8 cellular contexts compared by ENCODE assay signal in the genomic region with DNA sequence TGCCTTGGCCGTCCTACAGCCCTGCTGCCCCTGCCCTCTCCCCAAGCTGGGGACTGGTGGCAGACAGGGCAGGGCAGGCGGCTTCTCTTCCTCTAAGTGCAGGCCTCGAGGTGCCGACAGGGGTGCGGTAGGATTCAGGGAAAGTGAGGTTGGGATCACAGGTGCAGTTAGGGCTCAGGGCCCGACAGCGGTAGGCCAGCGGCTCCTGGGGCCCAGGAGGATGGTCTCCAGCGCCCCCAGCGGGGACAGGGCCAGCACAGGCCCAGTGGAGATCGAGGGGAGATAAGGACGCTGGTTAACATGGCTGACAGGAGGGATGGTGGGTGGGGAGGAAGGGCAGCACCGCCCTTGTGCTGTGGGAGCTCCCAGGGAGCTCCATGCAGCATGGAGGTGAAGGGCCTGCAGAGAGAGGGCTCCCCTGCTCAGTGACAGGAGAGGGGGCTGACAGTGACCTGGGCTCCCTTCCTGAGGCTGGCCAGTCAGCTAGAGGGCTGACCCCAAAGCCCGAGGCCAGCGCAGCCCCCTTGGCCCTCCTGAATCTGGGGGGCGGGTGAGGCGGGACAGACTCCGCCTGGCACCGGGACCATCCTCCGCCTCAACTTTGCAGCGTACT. TPM values are rescaled to one million over a fixed set of nuclear protein-coding genes. Genes with fewer than 3 reads are reported as not detected.
DNase-seq lines count a peak whose midpoint lies in the region; ATAC-seq and TF ChIP-seq lines count a peak whose summit lies in the region.

No MANE protein-coding gene starts in this region.

- H3K9me3 ChIP-seq in BLaER1 (no peaks in the 10 kb centered on the region), esophagus (ENCODE audit: control insufficient read depth in 2 of 2, insufficient read depth in 1 of 2, low read depth in 1 of 2, low read length in 1 of 2) (no peaks in the 10 kb centered on the region)

- POLR2A ChIA-PET in HEK293T (lab: Yijun Ruan, JAX), result interaction anchor here (1.1 kb wide), 1 partner anchor 42 kb away, joined by 4 read pairs; no protein-coding TSS in a partner anchor

- ATAC-seq in HG03460 (IDR thresholded peaks at IDR 0.05; ENCODE audit: unreplicated experiment), result no peak

- DNase-seq in HEK293T (ENCODE audit: extremely low spot score), result peak; percentile 46
- peak; percentile 41 to 83 (median 66) for DNase-seq in T-helper 2 cell
- DNase-seq in NCI-H2081 (lab: John Stamatoyannopoulos, UW), result no peak
- DNase-seq in NCI-H345 treated with DMSO at 0.1 percent for 48 hours (lab: John Stamatoyannopoulos, UW; ENCODE audit: unreplicated experiment), result no peak

- H3K4me1 ChIP-seq in BLaER1 (peaks cover 87% of the 10 kb centered on the region), esophagus (ENCODE audit: control insufficient read depth in 2 of 2, insufficient read depth in 2 of 2, low read length in 1 of 2) (peaks cover 15 to 52% of the 10 kb centered on the region in 2 donors), rectal smooth muscle tissue (ENCODE audit: control insufficient read depth, insufficient read depth, low read length) (peaks cover 30% of the 10 kb centered on the region)

- H3K9ac ChIP-seq in BLaER1 (0 out of 2 replicates have a peak overlapping the region, but pooled peaks have one; percentile 72), rectal smooth muscle tissue (ENCODE audit: low read length) (no peak overlapping the region)

- peaks cover 35% of the 10 kb centered on the region for H4K20me1 ChIP-seq in BLaER1

- peak overlapping the region; percentile 99 for H3K4me2 ChIP-seq in BLaER1

- H3K27ac ChIP-seq in BLaER1 (no peak overlapping the region), esophagus (ENCODE audit: low read depth in 2 of 2, low read length in 1 of 2) (peak overlapping the region; percentile 29 to 91), rectal smooth muscle tissue (ENCODE audit: low read depth, low read length) (peak overlapping the region; percentile 83)

- H3K4me3 ChIP-seq in BLaER1, result peak overlapping the region; percentile 72
- no peak overlapping the region for H3K4me3 ChIP-seq in esophagus (ENCODE audit: low read depth in 1 of 2, low read length in 2 of 2)
- H3K4me3 ChIP-seq in rectal smooth muscle tissue (ENCODE audit: low read length), result no peak overlapping the region

- 37 to 48% methylated on average over 21 of the region's 21 CpGs for WGBS in esophagus, 2 donors

- no peaks in the 10 kb centered on the region; the same call in 1 of the 2 replicates for H3K36me3 ChIP-seq in BLaER1
- no peaks in the 10 kb centered on the region for H3K36me3 ChIP-seq in esophagus (ENCODE audit: control insufficient read depth in 2 of 2, insufficient read depth in 2 of 2, low read length in 1 of 2)
- H3K36me3 ChIP-seq in rectal smooth muscle tissue (ENCODE audit: control insufficient read depth, insufficient read depth, low read length), result no peaks in the 10 kb centered on the region

- H3K27me3 ChIP-seq in BLaER1, result peaks cover 40% of the 10 kb centered on the region
- no peaks in the 10 kb centered on the region for H3K27me3 ChIP-seq in esophagus (ENCODE audit: control insufficient read depth in 1 of 2, insufficient read depth in 2 of 2, low read length in 2 of 2)
- H3K27me3 ChIP-seq in rectal smooth muscle tissue (ENCODE audit: control insufficient read depth, insufficient read depth, low read length), result no peaks in the 10 kb centered on the region

- CTCF ChIA-PET in HEK293T (lab: Yijun Ruan, JAX), result interaction anchor here (0.7 to 0.9 kb wide), 3 partner anchors 50 to 185 kb away, joined by 3 read pairs; no protein-coding TSS in a partner anchor

TF ChIP-seq in HEK293T, 16 proteins besides CTCF, POLR2A, EP300 and RAD21:
- TF ChIP-seq BHLHE40 (IDR thresholded peaks at IDR 0.05; ENCODE audit: borderline replicate concordance) (no peak), ELF4 (IDR thresholded peaks at IDR 0.05) (no peak), SP1 (IDR thresholded peaks at IDR 0.05) (no peak), ZNF384 (IDR thresholded peaks at IDR 0.05) (no peak), LEF1 (IDR thresholded peaks at IDR 0.05; ENCODE audit: borderline replicate concordance) (no peak), HDGF (IDR thresholded peaks at IDR 0.05; ENCODE audit: borderline replicate concordance) (no peak), L3MBTL2 (conservative IDR thresholded peaks at IDR 0.05) (no peak), ARNT (IDR thresholded peaks at IDR 0.05) (no peak), FOXA1 (IDR thresholded peaks at IDR 0.05) (no peak), SUZ12 (IDR thresholded peaks at IDR 0.05) (no peak), FOXM1 (IDR thresholded peaks at IDR 0.05; ENCODE audit: borderline replicate concordance) (no peak), FOXK2 (IDR thresholded peaks at IDR 0.05) (no peak), CTBP1 (IDR thresholded peaks at IDR 0.05; ENCODE audit: borderline replicate concordance) (no peak)
TF ChIP-seq in HEK293T: peak in this region for 0.

RNA-seq across cellular contexts. Expression of gene CRIP1, which starts 0.9 kb away (rescaled TPM):
- polyA plus RNA-seq in esophagus, result 10 to 100 TPM; 78.0 to 99.3 TPM

RNA-seq across cellular contexts. Expression of gene TEDC1, which starts 5.2 kb away (rescaled TPM):
- 10 to 100 TPM; 11.8 to 17.6 TPM for polyA plus RNA-seq in esophagus

RNA-seq across cellular contexts. Expression of gene CRIP2, which starts 11.2 kb away (rescaled TPM):
- polyA plus RNA-seq in esophagus, result 100 to 1,000 TPM in 1 of 2 donors, 10 to 100 TPM in 1; 99.5 to 145 TPM

RNA-seq across cellular contexts. Expression of gene TMEM121, which starts 40.6 kb away (rescaled TPM):
- 1 to 10 TPM in 1 of 2 donors, under 1 TPM in 1; 0.29 to 1.3 TPM for polyA plus RNA-seq in esophagus

Comparison
In these comparisons a context has a peak if more than half of its experiments do, and no peak if none do; other contexts are left out.
1. DNase-seq: peak in HEK293T (single experiment) and T-helper 2 cell (5 of 5); none in NCI-H2081 (0 of 2) and NCI-H345 treated with DMSO at 0.1 percent for 48 hours (single experiment).